8 cellular contexts compared by ENCODE assay signal in genomic region chr11:92211576-92212167, GRCh38. TPM values are rescaled to one million over a fixed set of nuclear protein-coding genes. Genes with fewer than 3 reads are reported as not detected.
DNase-seq lines count a peak whose midpoint lies in the region; ATAC-seq and TF ChIP-seq lines count a peak whose summit lies in the region.
"Had no signal": no experiment of that assay in that cellular context is flagged by ENCODE, and none has a peak within 500 bp of the region (broad histone marks: within the 10 kb centered on the region; RNA-seq: fewer than 3 reads in every experiment).

No MANE protein-coding gene starts in this region.

- H3K9me3 ChIP-seq in OCI-LY3 (ENCODE audit: insufficient read depth, low read length) (no peaks in the 10 kb centered on the region), gastroesophageal sphincter (no peaks in the 10 kb centered on the region)

- H3K36me3 ChIP-seq in OCI-LY3 (replicated peaks; ENCODE audit: low read depth, low read length), result no peaks in the 10 kb centered on the region
- no peaks in the 10 kb centered on the region for H3K36me3 ChIP-seq in gastroesophageal sphincter

- H3K27ac ChIP-seq in OCI-LY3 (ENCODE audit: low read length), result no peak overlapping the region
- no peak overlapping the region for H3K27ac ChIP-seq in gastroesophageal sphincter

- TF ChIP-seq CTCF in OCI-LY3 (IDR thresholded peaks at IDR 0.05; ENCODE audit: low read depth, low read length) (peak; percentile 35), gastroesophageal sphincter (IDR thresholded peaks at IDR 0.05) (peak; percentile 23 to 59 (median 50))

- no peaks in the 10 kb centered on the region for H3K79me2 ChIP-seq in OCI-LY3 (ENCODE audit: low read length)

- ATAC-seq in gastroesophageal sphincter, result no peak
- ATAC-seq: stimulated activated memory B cell treated with anti-CD40 and anti-IgM and Interleukin-4, amounts not matched to agents 10 μg/mL and 1 μg/mL and 100 μg/mL, for 72 hours had no signal

- no peak overlapping the region for H3K9ac ChIP-seq in OCI-LY3 (ENCODE audit: low read length)

- H3K4me3 ChIP-seq in OCI-LY3 (ENCODE audit: low read length) (no peak overlapping the region), gastroesophageal sphincter (no peak overlapping the region)

- no peak for TF ChIP-seq EP300 in gastroesophageal sphincter (IDR thresholded peaks at IDR 0.05)

- DNase-seq in H4 (ENCODE audit: low spot score) (peak; percentile 37), retina (peak; percentile 58), MV-4-11 (lab: John Stamatoyannopoulos, UW) (no peak)
- no peak for DNase-seq in activated CD8-positive, alpha-beta memory T cell treated with anti-CD3 and anti-CD28 coated beads for 24 hours
- DNase-seq in stimulated activated CD4-positive, alpha-beta T cell treated with anti-CD3 and anti-CD28 coated beads, Interleukin-12 subunit alpha, Interleukin-12 subunit beta, amount 100 ng/mL, for 4 hours, result no peak

- H3K4me2 ChIP-seq in OCI-LY3 (ENCODE audit: low read length), result no peak overlapping the region

- no peak for TF ChIP-seq POLR2A in gastroesophageal sphincter (IDR thresholded peaks at IDR 0.05)

- H3K4me1 ChIP-seq in OCI-LY3 (ENCODE audit: low read length), result peaks cover 8% of the 10 kb centered on the region
- H3K4me1 ChIP-seq in gastroesophageal sphincter, result peaks cover 0 to 14% (median 0%) of the 10 kb centered on the region in 3 donors

- H3K27me3 ChIP-seq in OCI-LY3 (ENCODE audit: low read depth, low read length), result no peaks in the 10 kb centered on the region
- H3K27me3 ChIP-seq in gastroesophageal sphincter, result no peaks in the 10 kb centered on the region

- H2AFZ ChIP-seq in OCI-LY3 (ENCODE audit: low read depth, low read length), result no peak overlapping the region

- no peaks in the 10 kb centered on the region for H4K20me1 ChIP-seq in OCI-LY3 (ENCODE audit: insufficient read depth, low read length)

- WGBS in gastroesophageal sphincter (ENCODE audit: low coverage in 1 of 2), 2 donors, result 43 to 44% methylated on average over 4 to 5 of the region's 5 CpGs

RNA-seq across cellular contexts. Expression of gene FAT3, which starts 12.9 kb away (rescaled TPM):
- 0.04 and 0.08 TPM in 2 replicates for total RNA-seq in H4 (2014; rRNA removed; shearing (Covaris generic))
- 10 to 100 TPM; 14.8 to 90.1 (median 48.5) TPM for total RNA-seq in gastroesophageal sphincter

Comparison
In these comparisons a context has a peak if more than half of its experiments do, and no peak if none do; other contexts are left out.
1. DNase-seq: peak in H4 (single experiment) and retina (single experiment); none in activated CD8-positive, alpha-beta memory T cell treated with anti-CD3 and anti-CD28 coated beads for 24 hours (single experiment), stimulated activated CD4-positive, alpha-beta T cell treated with anti-CD3 and anti-CD28 coated beads, Interleukin-12 subunit alpha, Interleukin-12 subunit beta, amount 100 ng/mL, for 4 hours (single experiment) and MV-4-11 (single experiment).
2. RNA of gene FAT3, which starts 12.9 kb away (total RNA-seq): 14.8 to 90.1 TPM in gastroesophageal sphincter; 0.04 to 0.08 TPM in H4; every median in the first group is over 10 times any median in the second.